Comparison of ENCODE assay signal across 9 cellular contexts in the genomic region with DNA sequence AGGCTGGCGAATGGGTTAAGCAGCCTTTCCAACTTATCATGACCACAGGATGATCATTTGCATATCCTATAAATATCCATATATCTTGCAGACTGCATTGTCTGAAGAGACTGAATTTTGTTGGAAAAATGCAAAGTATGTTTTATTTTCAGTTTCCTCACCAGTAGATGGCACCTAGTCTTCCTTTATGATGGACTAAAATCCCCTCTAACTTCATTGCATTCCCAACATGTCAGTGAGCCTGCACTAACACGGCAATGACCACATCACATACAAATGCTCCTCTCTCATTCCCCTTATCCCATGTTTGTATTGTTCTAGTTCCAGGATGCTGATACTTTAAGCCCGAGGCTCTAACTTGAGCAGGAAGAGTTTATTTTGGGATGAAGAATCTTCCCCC. TPM values are rescaled to one million over a fixed set of nuclear protein-coding genes. Genes with fewer than 3 reads are reported as not detected.
A peak's percentile ranks its signal among the peaks of the same experiment; 100 is the strongest.
DNase-seq lines count a peak whose midpoint lies in the region; ATAC-seq and TF ChIP-seq lines count a peak whose summit lies in the region.
"Had no signal": no experiment of that assay in that cellular context is flagged by ENCODE, and none has a peak within 500 bp of the region (broad histone marks: within the 10 kb centered on the region; RNA-seq: fewer than 3 reads in every experiment).

No MANE protein-coding gene starts in this region.

- TF ChIP-seq POLR2A in breast epithelium (IDR thresholded peaks at IDR 0.05), result no peak

- H3K27ac Mint-ChIP-seq in memory B cell, result no peak overlapping the region

- H3K9me3 Mint-ChIP-seq in memory B cell, result no peaks in the 10 kb centered on the region

- ATAC-seq in memory B cell (ENCODE audit: low read depth) (peak; percentile 53), GM18519 (IDR thresholded peaks at IDR 0.05; ENCODE audit: low FRiP score, unreplicated experiment) (no peak), HG03469 (IDR thresholded peaks at IDR 0.05; ENCODE audit: unreplicated experiment) (no peak), esophagus mucosa (no peak)

- H3K36me3 Mint-ChIP-seq in memory B cell, result peaks cover 2% of the 10 kb centered on the region

- peaks cover 7% of the 10 kb centered on the region for H3K4me1 Mint-ChIP-seq in memory B cell

- peak in 2 of 3 donors; percentile 33 to 37 for TF ChIP-seq CTCF in breast epithelium (IDR thresholded peaks at IDR 0.05)

- no peak overlapping the region for H3K4me3 ChIP-seq in breast epithelium

- H3K4me1 ChIP-seq in breast epithelium, result no peaks in the 10 kb centered on the region

- no peaks in the 10 kb centered on the region for H3K27me3 ChIP-seq in breast epithelium

- H3K27me3 Mint-ChIP-seq in memory B cell, result peaks cover 6% of the 10 kb centered on the region

- DNase-seq in Daoy (ENCODE audit: low read depth) (peak; percentile 33), NCI-H1048 (lab: John Stamatoyannopoulos, UW) (peak; percentile 12), breast epithelium (ENCODE audit: low spot score in 2 of 2) (no peak), memory B cell (ENCODE audit: low spot score in 2 of 2) (no peak), middle frontal gyrus (ENCODE audit: extremely low spot score, low spot score) (no peak)

- no peaks in the 10 kb centered on the region for H3K36me3 ChIP-seq in breast epithelium

- H3K9me3 ChIP-seq in breast epithelium, result no peaks in the 10 kb centered on the region

- intact Hi-C loops in breast epithelium (cut with DNase I; ENCODE audit: low total_unique reads), result no loop called here

- H3K27ac ChIP-seq in breast epithelium, result no peak overlapping the region
- H3K27ac ChIP-seq: KMS-11 had no signal

- no peak overlapping the region for H3K4me3 Mint-ChIP-seq in memory B cell

RNA-seq across cellular contexts. Expression of gene MYBPC1, which starts 24.7 kb away (rescaled TPM):
- total RNA-seq in Daoy (2014; rRNA removed; shearing (Covaris generic)), result not detected in 2 replicates
- 100 to 1,000 TPM in 1 of 3 donors, 10 to 100 TPM in 1, under 1 TPM in 1; 0.64 to 395 (median 92.2) TPM for total RNA-seq in breast epithelium
- total RNA-seq in esophagus mucosa, result 0.40 TPM

Comparison
In these comparisons a context has a peak if more than half of its experiments do, and no peak if none do; other contexts are left out.
1. DNase-seq: peak in Daoy (single experiment) and NCI-H1048 (single experiment); none in breast epithelium (0 of 2), memory B cell (0 of 2) and middle frontal gyrus (single experiment).